23 cellular contexts compared by ENCODE assay signal in genomic region chr10:43842072-43842471, GRCh38.
"Had no signal": no experiment of that assay in that cellular context is flagged by ENCODE, and none has a peak within 500 bp of the region (broad histone marks: within the 10 kb centered on the region; RNA-seq: fewer than 3 reads in every experiment).

No MANE protein-coding gene starts in this region.

- ATAC-seq: effector memory CD8-positive, alpha-beta T cell; left cardiac atrium; lower lobe of right lung; natural killer cell treated with Interleukin-12 subunit alpha and Interleukin-12 subunit beta and Interleukin-15 and Interleukin-18, amount 100 ng/mL, for 72 hours had no signal

- H3K4me2 ChIP-seq: hepatocyte, neural progenitor cell had no signal

- H3K9me3 Mint-ChIP-seq: effector memory CD8-positive, alpha-beta T cell; natural killer cell treated with Interleukin-12 subunit alpha and Interleukin-12 subunit beta and Interleukin-15 and Interleukin-18, amount 100 ng/mL, for 72 hours had no signal

- H3K27ac ChIP-seq: epithelial cell of prostate, hepatocyte, lower lobe of right lung, neural progenitor cell, parathyroid adenoma, prostate gland had no signal

- H3K27ac Mint-ChIP-seq: effector memory CD8-positive, alpha-beta T cell; memory B cell; natural killer cell treated with Interleukin-12 subunit alpha and Interleukin-12 subunit beta and Interleukin-15 and Interleukin-18, amount 100 ng/mL, for 72 hours; neural progenitor cell had no signal

- H3K27me3 ChIP-seq: esophagus squamous epithelium, hepatocyte, neural progenitor cell, stomach, transverse colon had no signal

- H3K4me1 ChIP-seq: parathyroid adenoma, prostate gland had no signal

- H2AFZ ChIP-seq: hepatocyte, neural progenitor cell, parathyroid adenoma had no signal

- H3K4me3 Mint-ChIP-seq: effector memory CD8-positive, alpha-beta T cell; memory B cell; natural killer cell treated with Interleukin-12 subunit alpha and Interleukin-12 subunit beta and Interleukin-15 and Interleukin-18, amount 100 ng/mL, for 72 hours; neural progenitor cell had no signal

- H3K4me3 ChIP-seq: esophagus squamous epithelium, hepatocyte, left ventricle myocardium inferior, lower lobe of right lung, neural progenitor cell, prostate gland, stomach, thoracic aorta, transverse colon had no signal

- DNase-seq: effector memory CD8-positive, alpha-beta T cell; esophagus squamous epithelium; foreskin fibroblast; head of caudate nucleus; kidney; left cardiac atrium; left ventricle myocardium inferior; lower lobe of right lung; midbrain; small intestine; stimulated activated CD4-positive, alpha-beta T cell treated with anti-CD3 and anti-CD28 coated beads, Interleukin-12 subunit alpha, Interleukin-12 subunit beta, amount 100 ng/mL, for 4 hours; stimulated activated naive CD4-positive, alpha-beta T cell; stomach; substantia nigra; transverse colon had no signal

- H3K36me3 ChIP-seq: esophagus squamous epithelium, left ventricle myocardium inferior, lower lobe of right lung, neural progenitor cell, prostate gland, stomach, thoracic aorta, transverse colon had no signal

- H3K9me3 ChIP-seq: esophagus squamous epithelium, left ventricle myocardium inferior, lower lobe of right lung, prostate gland, stomach, thoracic aorta, transverse colon had no signal

- H3K36me3 Mint-ChIP-seq: memory B cell; natural killer cell treated with Interleukin-12 subunit alpha and Interleukin-12 subunit beta and Interleukin-15 and Interleukin-18, amount 100 ng/mL, for 72 hours; neural progenitor cell had no signal

- H3K4me1 Mint-ChIP-seq: memory B cell had no signal

- H3K9ac ChIP-seq: neural progenitor cell, parathyroid adenoma had no signal
